20 cellular contexts compared by ENCODE assay signal in genomic region chr5:76016258-76016657, GRCh38.
DNase-seq lines count a peak whose midpoint lies in the region; ATAC-seq, FAIRE-seq and TF ChIP-seq lines count a peak whose summit lies in the region.
"Had no signal": no experiment of that assay in that cellular context is flagged by ENCODE, and none has a peak within 500 bp of the region (broad histone marks: within the 10 kb centered on the region; RNA-seq: fewer than 3 reads in every experiment).

No MANE protein-coding gene starts in this region.

- BruUV-seq in K562 (replicated peaks; lab: Mats Ljungman, UMichigan): no TSS peak

- no peak overlapping the region for H2BK5ac ChIP-seq in H9 (ENCODE audit: insufficient read length, low read length)

- no CpG with 5 or more reads among the region's 1 CpG for WGBS in H9 (ENCODE audit: extremely low coverage, insufficient read length, low lambda C conversion rate)
- WGBS in K562 (ENCODE audit: insufficient coverage, low coverage, missing lambda C conversion rate): 8% methylated on average over 1 of the region's 1 CpG

- no peaks in the 10 kb centered on the region for H3K23me2 ChIP-seq in H9 (ENCODE audit: insufficient read length, low read depth, low read length, poor library complexity, severe bottlenecking)

- H3K4me1 ChIP-seq in H9 (ENCODE audit: insufficient read depth, low read length): no peaks in the 10 kb centered on the region
- no peaks in the 10 kb centered on the region for H3K4me1 ChIP-seq in K562 (replicated peaks in 1 of 2; ENCODE audit: control insufficient read depth in 2 of 2, insufficient read depth in 2 of 2, low read length in 2 of 2)
- H3K4me1 ChIP-seq in neural progenitor cell: no peaks in the 10 kb centered on the region
- H3K4me1 ChIP-seq: colonic mucosa, spleen, upper lobe of left lung had no signal

- no peaks in the 10 kb centered on the region for H3K79me1 ChIP-seq in H9 (ENCODE audit: insufficient read depth, low read depth, low read length, poor library complexity, severe bottlenecking)

- H3K9me3 Mint-ChIP-seq in H9 (peaks cover 0 to 10% of the 10 kb centered on the region in 2 experiments; a peak in 1 of 5 replicates), neural progenitor cell (peaks cover 5% of the 10 kb centered on the region)
- H3K9me3 Mint-ChIP-seq: activated naive CD8-positive, alpha-beta T cell treated with anti-CD3 and anti-CD28 coated beads, Interleukin-2, amount 10 ng/mL, durations not matched to agents 7 days and 5 days had no signal

- no peaks in the 10 kb centered on the region for H3K4me1 Mint-ChIP-seq in H9
- H3K4me1 Mint-ChIP-seq in neural progenitor cell: peaks cover 4% of the 10 kb centered on the region
- H3K4me1 Mint-ChIP-seq: activated CD8-positive, alpha-beta memory T cell treated with anti-CD3 and anti-CD28 coated beads, Interleukin-2, amount 10 ng/mL, durations not matched to agents 7 days and 5 days; activated naive CD8-positive, alpha-beta T cell treated with anti-CD3 and anti-CD28 coated beads, Interleukin-2, amount 10 ng/mL, durations not matched to agents 7 days and 5 days; B cell had no signal

- H3K23ac ChIP-seq in H9 (ENCODE audit: insufficient read length, low read depth, low read length): no peak overlapping the region

- H3K27ac ChIP-seq in H9 (ENCODE audit: insufficient read length, low read depth, low read length): no peak overlapping the region
- no peak overlapping the region for H3K27ac ChIP-seq in K562 (ENCODE audit: extremely low read depth, low read depth, low read length)
- H3K27ac ChIP-seq in neural progenitor cell: no peak overlapping the region
- H3K27ac ChIP-seq: colonic mucosa, spleen, upper lobe of left lung had no signal

- H3K4me2 ChIP-seq in H9 (ENCODE audit: insufficient read depth, insufficient read length, low read length): no peak overlapping the region
- no peak overlapping the region for H3K4me2 ChIP-seq in K562 (ENCODE audit: insufficient read depth, low read length)
- H3K4me2 ChIP-seq in neural progenitor cell: no peak overlapping the region

- intact Hi-C loops in K562 (cut with micrococcal nuclease): no loop called here

- no peak for TF ChIP-seq EP300 in K562 (IDR thresholded peaks at IDR 0.05; ENCODE audit: low read length)

- CTCF ChIA-PET in K562 (lab: Yijun Ruan, JAX; ENCODE audit: low intra/inter-chr PET ratio): no interaction called here

- no peak overlapping the region for H4K8ac ChIP-seq in H9 (replicated peaks; ENCODE audit: insufficient read length, low read depth, low read length)

- no peak overlapping the region for H4K5ac ChIP-seq in H9 (ENCODE audit: insufficient read length, low read depth, low read length)

- H3K4me3 Mint-ChIP-seq in H9: no peak overlapping the region
- H3K4me3 Mint-ChIP-seq in neural progenitor cell: no peak overlapping the region
- H3K4me3 Mint-ChIP-seq: activated CD8-positive, alpha-beta memory T cell treated with anti-CD3 and anti-CD28 coated beads, Interleukin-2, amount 10 ng/mL, durations not matched to agents 7 days and 5 days; activated naive CD8-positive, alpha-beta T cell treated with anti-CD3 and anti-CD28 coated beads, Interleukin-2, amount 10 ng/mL, durations not matched to agents 7 days and 5 days; B cell had no signal

- no peak for FAIRE-seq in K562 (lab: Jason Lieb, UNC)
- FAIRE-seq: GM12878, TTC549 had no signal

- TF ChIP-seq CTCF in H9 (conservative IDR thresholded peaks at IDR 0.05) (peak; percentile 53), K562 (IDR thresholded peaks at IDR 0.05 in 2 of 3, conservative IDR thresholded peaks at IDR 0.05 in 1 of 3; ENCODE audit: insufficient read depth in 2 of 3, low read depth in 1 of 3, low read length in 3 of 3) (peak; percentile 6 to 21 (median 15); a peak in 1 of 6 replicates), neural progenitor cell (IDR thresholded peaks at IDR 0.05) (peak; percentile 27)

- TF ChIP-seq POLR2A in K562 (conservative IDR thresholded peaks at IDR 0.05): no peak

- no peak overlapping the region for H2AFZ ChIP-seq in H9 (ENCODE audit: low read length)
- H2AFZ ChIP-seq in K562 (ENCODE audit: low read depth, low read length): no peak overlapping the region
- no peak overlapping the region for H2AFZ ChIP-seq in neural progenitor cell (replicated peaks)

- H2BK12ac ChIP-seq in H9 (ENCODE audit: insufficient read length, low read depth, low read length): no peak overlapping the region

- no peaks in the 10 kb centered on the region for H3K79me2 ChIP-seq in H9 (ENCODE audit: insufficient read depth, low read length)
- H3K79me2 ChIP-seq in K562 (ENCODE audit: control insufficient read depth, insufficient read depth, low read length): no peaks in the 10 kb centered on the region
- no peaks in the 10 kb centered on the region for H3K79me2 ChIP-seq in neural progenitor cell (ENCODE audit: low read depth)

- H3K9me3 ChIP-seq in H9 (ENCODE audit: control insufficient read depth, low read depth, low read length): no peaks in the 10 kb centered on the region
- H3K9me3 ChIP-seq in K562 (replicated peaks; ENCODE audit: control insufficient read depth, insufficient read depth, low read depth, low read length): no peaks in the 10 kb centered on the region
- no peaks in the 10 kb centered on the region for H3K9me3 ChIP-seq in neural progenitor cell (ENCODE audit: low read depth)
- H3K9me3 ChIP-seq: colonic mucosa had no signal

- H3K9ac ChIP-seq in H9 (ENCODE audit: extremely low read depth, insufficient read length, low read length): no peak overlapping the region
- H3K9ac ChIP-seq in K562 (ENCODE audit: insufficient read depth in 1 of 2, low read depth in 2 of 2, low read length in 2 of 2): no peak overlapping the region
- H3K9ac ChIP-seq in neural progenitor cell: no peak overlapping the region

- H4K91ac ChIP-seq in H9 (ENCODE audit: insufficient read length, low read depth, low read length): no peak overlapping the region

- H3K4ac ChIP-seq in H9 (ENCODE audit: low read depth, low read length): no peak overlapping the region

- no peak overlapping the region for H3K56ac ChIP-seq in H9 (ENCODE audit: insufficient read length, low read depth, low read length)

- no peak overlapping the region for H3K18ac ChIP-seq in H9 (ENCODE audit: insufficient read length, low read depth, low read length)

- no peak overlapping the region for H2BK20ac ChIP-seq in H9 (ENCODE audit: low read depth, low read length, poor library complexity, severe bottlenecking)

- DNase-seq in ELR (ENCODE audit: low read depth) (peak; percentile 3), H9 (no peak), K562 (ENCODE audit: extremely low read depth in 1 of 4, low spot score in 3 of 4) (peak in 2 of 4 experiments; percentile 4 to 7), neural progenitor cell (ENCODE audit: low spot score) (no peak), NCI-H345 treated with DMSO at 0.1 percent for 48 hours (lab: John Stamatoyannopoulos, UW; ENCODE audit: unreplicated experiment) (no peak)
- DNase-seq: activated CD4-positive, alpha-beta T cell treated with anti-CD3 and anti-CD28 coated beads for 4 hours; activated CD8-positive, alpha-beta memory T cell treated with anti-CD3 and anti-CD28 coated beads, Interleukin-2, amount 10 ng/mL, durations not matched to agents 7 days and 5 days; activated naive CD8-positive, alpha-beta T cell treated with anti-CD3 and anti-CD28 coated beads, Interleukin-2, amount 10 ng/mL, durations not matched to agents 7 days and 5 days; colonic mucosa; NCI-H1417 treated with DMSO at 0.1 percent for 48 hours; NCI-H524 treated with DMSO at 0.1 percent for 48 hours; spleen; stimulated activated CD4-positive, alpha-beta T cell treated with anti-CD3 and anti-CD28 coated beads, Interleukin-4, amount 100 ng/mL, for 4 hours; upper lobe of left lung had no signal

- H2AK5ac ChIP-seq in H9 (ENCODE audit: insufficient read length, low read length): no peak overlapping the region

- no peak overlapping the region for H2BK15ac ChIP-seq in H9 (ENCODE audit: low read depth, low read length)

- H2BK120ac ChIP-seq in H9 (ENCODE audit: low read depth, low read length, poor library complexity, severe bottlenecking): no peak overlapping the region

- ATAC-seq in K562 (no peak), GM21367 (IDR thresholded peaks at IDR 0.05; ENCODE audit: unreplicated experiment) (no peak), GM21576 (IDR thresholded peaks at IDR 0.05; ENCODE audit: unreplicated experiment) (no peak)
- ATAC-seq: activated CD8-positive, alpha-beta memory T cell treated with anti-CD3 and anti-CD28 coated beads, Interleukin-2, amount 10 ng/mL, durations not matched to agents 7 days and 5 days; GM12878 had no signal

- no peak overlapping the region for H3T11ph ChIP-seq in H9 (ENCODE audit: low read length)

- H3F3A ChIP-seq in neural progenitor cell (ENCODE audit: low read depth): no peaks in the 10 kb centered on the region

- H3K14ac ChIP-seq in H9 (ENCODE audit: insufficient read depth, low read length): no peak overlapping the region

- H3K27ac Mint-ChIP-seq in H9: no peak overlapping the region
- H3K27ac Mint-ChIP-seq in neural progenitor cell: no peak overlapping the region
- H3K27ac Mint-ChIP-seq: activated CD8-positive, alpha-beta memory T cell treated with anti-CD3 and anti-CD28 coated beads, Interleukin-2, amount 10 ng/mL, durations not matched to agents 7 days and 5 days; activated naive CD8-positive, alpha-beta T cell treated with anti-CD3 and anti-CD28 coated beads, Interleukin-2, amount 10 ng/mL, durations not matched to agents 7 days and 5 days; B cell had no signal

- in situ Hi-C loops in K562 (cut with MboI): no loop called here

- H3K36me3 ChIP-seq in K562 (ENCODE audit: control insufficient read depth, insufficient read depth, low read length) (no peaks in the 10 kb centered on the region), neural progenitor cell (no peaks in the 10 kb centered on the region)
- H3K36me3 ChIP-seq: colonic mucosa, spleen, upper lobe of left lung had no signal

- H4K20me1 ChIP-seq in H9 (ENCODE audit: control insufficient read depth, insufficient read depth, insufficient read length) (no peaks in the 10 kb centered on the region), K562 (replicated peaks; ENCODE audit: control insufficient read depth, insufficient read depth, low read length) (no peaks in the 10 kb centered on the region), neural progenitor cell (ENCODE audit: low read depth) (no peaks in the 10 kb centered on the region)

- H3K27me3 ChIP-seq in H9 (ENCODE audit: insufficient read depth, low read length) (no peaks in the 10 kb centered on the region), K562 (ENCODE audit: control insufficient read depth in 2 of 2, insufficient read depth in 2 of 2, low read length in 2 of 2) (no peaks in the 10 kb centered on the region; a peak in 1 of 5 replicates), neural progenitor cell (no peaks in the 10 kb centered on the region)
- H3K27me3 ChIP-seq: colonic mucosa, upper lobe of left lung had no signal

- H3K4me3 ChIP-seq in K562 (no peak overlapping the region), neural progenitor cell (no peak overlapping the region)
- H3K4me3 ChIP-seq: colonic mucosa, GM12878, lung, spleen, upper lobe of left lung had no signal

- no peak for TF ChIP-seq RAD21 in K562 (CRISPR knock-in tag; conservative IDR thresholded peaks at IDR 0.05 in 1 of 2, IDR thresholded peaks at IDR 0.05 in 1 of 2)

- H3K36me3 Mint-ChIP-seq in H9 (ENCODE audit: insufficient read depth in 1 of 3, low read depth in 3 of 3) (no peaks in the 10 kb centered on the region), neural progenitor cell (no peaks in the 10 kb centered on the region)
- H3K36me3 Mint-ChIP-seq: activated CD8-positive, alpha-beta memory T cell treated with anti-CD3 and anti-CD28 coated beads, Interleukin-2, amount 10 ng/mL, durations not matched to agents 7 days and 5 days; activated naive CD8-positive, alpha-beta T cell treated with anti-CD3 and anti-CD28 coated beads, Interleukin-2, amount 10 ng/mL, durations not matched to agents 7 days and 5 days had no signal

- H3K27me3 Mint-ChIP-seq in H9 (ENCODE audit: low read depth) (peaks cover 9% of the 10 kb centered on the region), neural progenitor cell (ENCODE audit: insufficient read depth, low read depth) (peaks cover 2% of the 10 kb centered on the region)

- no peaks in the 10 kb centered on the region for H3K9me1 ChIP-seq in K562 (ENCODE audit: control insufficient read depth, insufficient read depth, low read length)

- POLR2A ChIA-PET in K562 (lab: Yijun Ruan, JAX): no interaction called here
